Comparison of ENCODE assay signal across 14 cellular contexts in genomic region chr5:142262683-142263082, GRCh38.
DNase-seq lines count a peak whose midpoint lies in the region; TF ChIP-seq lines count a peak whose summit lies in the region.
"Had no signal": no experiment of that assay in that cellular context is flagged by ENCODE, and none has a peak within 500 bp of the region (broad histone marks: within the 10 kb centered on the region; RNA-seq: fewer than 3 reads in every experiment).

No MANE protein-coding gene starts in this region.

- in situ Hi-C loops in Caki2 (cut with HindIII; ENCODE audit: low pct_unique_long_range_greater_than_20kb, low sequenced_read_pairs): no loop called here

- H3K27me3 Mint-ChIP-seq in endothelial cell (ENCODE audit: unreplicated experiment): peaks cover 2% of the 10 kb centered on the region

- no peak for TF ChIP-seq CTCF in endothelial cell (IDR thresholded peaks at IDR 0.05; ENCODE audit: unreplicated experiment)

- peak; percentile 44 for DNase-seq in Caki2 (ENCODE audit: low read depth)
- no peak for DNase-seq in endothelial cell (ENCODE audit: low spot score)
- peak; percentile 43 for DNase-seq in left kidney (ENCODE audit: low read depth, low spot score)
- DNase-seq in activated naive CD4-positive, alpha-beta T cell treated with anti-CD3 and anti-CD28 coated beads, Interleukin-2, amount 50 U/mL, for 16 hours: no peak
- no peak for DNase-seq in UCSD-AML1 (lab: John Stamatoyannopoulos, UW; ENCODE audit: unreplicated experiment)
- no peak for DNase-seq in foreskin melanocyte
- DNase-seq: BE2C; C1 segment of cervical spinal cord; CD4-positive, CD25-positive, alpha-beta regulatory T cell; CD8-positive, alpha-beta memory T cell; COR-L47; GDM1; GOT3; H7 had no signal

- H3K9me3 Mint-ChIP-seq in endothelial cell (ENCODE audit: unreplicated experiment): no peaks in the 10 kb centered on the region

- H3K4me1 Mint-ChIP-seq in endothelial cell (ENCODE audit: unreplicated experiment): peaks cover 47% of the 10 kb centered on the region
- H3K4me1 Mint-ChIP-seq: CD4-positive, CD25-positive, alpha-beta regulatory T cell had no signal

- no peak overlapping the region for H3K4me3 Mint-ChIP-seq in endothelial cell (ENCODE audit: unreplicated experiment)
- H3K4me3 Mint-ChIP-seq: CD4-positive, CD25-positive, alpha-beta regulatory T cell; CD8-positive, alpha-beta memory T cell had no signal

- H3K36me3 Mint-ChIP-seq in endothelial cell (ENCODE audit: low read depth, unreplicated experiment): peaks cover 3% of the 10 kb centered on the region
- H3K36me3 Mint-ChIP-seq: CD4-positive, CD25-positive, alpha-beta regulatory T cell had no signal

- peak overlapping the region; percentile 25 for H3K27ac Mint-ChIP-seq in endothelial cell (ENCODE audit: unreplicated experiment)
- H3K27ac Mint-ChIP-seq: CD4-positive, CD25-positive, alpha-beta regulatory T cell; CD8-positive, alpha-beta memory T cell had no signal

Comparison
In these comparisons a context has a peak if more than half of its experiments do, and no peak if none do; other contexts are left out.
1. DNase-seq: peak in Caki2 (single experiment) and left kidney (single experiment); none in endothelial cell (single experiment), activated naive CD4-positive, alpha-beta T cell treated with anti-CD3 and anti-CD28 coated beads, Interleukin-2, amount 50 U/mL, for 16 hours (single experiment), UCSD-AML1 (single experiment) and foreskin melanocyte (single experiment).